29 cellular contexts compared by ENCODE assay signal in the genomic region with DNA sequence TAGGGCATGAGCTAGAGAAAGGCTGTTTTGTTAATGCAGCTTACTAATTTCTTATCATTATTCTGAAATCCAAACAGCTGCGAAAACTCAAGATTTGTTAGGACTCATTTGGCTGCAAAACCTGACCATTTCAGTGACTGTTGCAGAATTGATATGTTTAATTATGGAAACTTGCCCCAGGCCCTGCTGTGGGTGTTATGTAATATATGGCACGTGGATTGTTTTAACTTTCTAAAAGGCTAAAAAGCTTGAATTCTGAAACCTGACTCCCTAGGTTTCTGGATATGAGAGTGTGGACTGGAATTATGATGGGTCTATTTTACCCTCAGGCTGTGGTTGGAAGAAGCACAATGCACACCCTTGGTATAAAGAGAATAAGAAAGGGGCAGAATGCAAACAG. TPM values are rescaled to one million over a fixed set of nuclear protein-coding genes. Genes with fewer than 3 reads are reported as not detected.
DNase-seq lines count a peak whose midpoint lies in the region; ATAC-seq and TF ChIP-seq lines count a peak whose summit lies in the region.
"Had no signal": no experiment of that assay in that cellular context is flagged by ENCODE, and none has a peak within 500 bp of the region (broad histone marks: within the 10 kb centered on the region; RNA-seq: fewer than 3 reads in every experiment).

No MANE protein-coding gene starts in this region.

- H4K8ac ChIP-seq in IMR-90 (ENCODE audit: low read depth in 2 of 2, low read length in 2 of 2) (no peak overlapping the region), H9 (replicated peaks; ENCODE audit: insufficient read length, low read depth, low read length) (no peak overlapping the region)

- H3K4me1 ChIP-seq in BLaER1: peaks cover 32% of the 10 kb centered on the region
- H3K4me1 ChIP-seq in IMR-90 (ENCODE audit: control insufficient read depth, insufficient read depth, low read length): peaks cover 9% of the 10 kb centered on the region; the same call in 1 of the 2 replicates
- peaks cover 25% of the 10 kb centered on the region for H3K4me1 ChIP-seq in PC-9 (replicated peaks; ENCODE audit: insufficient read depth)
- H3K4me1 ChIP-seq in H9 (ENCODE audit: insufficient read depth, low read length): no peaks in the 10 kb centered on the region
- peaks cover 0 to 6% (median 0%) of the 10 kb centered on the region in 4 donors for H3K4me1 ChIP-seq in sigmoid colon
- H3K4me1 ChIP-seq: ascending aorta, BE2C had no signal

- TF ChIP-seq POLR2A in IMR-90 (IDR thresholded peaks at IDR 0.05; ENCODE audit: low read depth, low read length) (no peak), sigmoid colon (IDR thresholded peaks at IDR 0.05) (no peak)

- intact Hi-C loops in IMR-90 (cut with micrococcal nuclease): loop anchor here (1.0 kb wide), 1 partner anchor 167 kb away; no protein-coding TSS in a partner anchor
- intact Hi-C loops in PC-9 (cut with micrococcal nuclease; ENCODE audit: unreplicated experiment): no loop called here
- intact Hi-C loops in sigmoid colon (cut with DNase I): no loop called here

- H2BK20ac ChIP-seq in IMR-90 (ENCODE audit: low read depth, low read length) (no peak overlapping the region), H9 (ENCODE audit: low read depth, low read length, poor library complexity, severe bottlenecking) (no peak overlapping the region)

- no peaks in the 10 kb centered on the region for H3K9me3 Mint-ChIP-seq in H9
- H3K9me3 Mint-ChIP-seq: activated naive CD8-positive, alpha-beta T cell treated with anti-CD3 and anti-CD28 coated beads, Interleukin-2, amount 10 ng/mL, durations not matched to agents 7 days and 5 days; effector memory CD8-positive, alpha-beta T cell; stimulated activated naive CD8-positive, alpha-beta T cell treated with anti-CD3 and anti-CD28 coated beads, Interleukin-15, Interleukin-2, amounts not matched to agents 100 ng/mL and 50 ng/mL, for 24 hours; WTC11 had no signal

- BruUV-seq in IMR-90 (replicated peaks; lab: Mats Ljungman, UMichigan) (no TSS peak), PC-9 (replicated peaks; lab: Mats Ljungman, UMichigan) (no TSS peak)

- in situ Hi-C loops in IMR-90 (cut with MboI; ENCODE audit: low sequenced_read_pairs): no loop called here

- H4K91ac ChIP-seq in IMR-90 (ENCODE audit: insufficient read depth, low read depth, low read length) (no peak overlapping the region), H9 (ENCODE audit: insufficient read length, low read depth, low read length) (no peak overlapping the region)

- no peak overlapping the region for H3K56ac ChIP-seq in IMR-90 (ENCODE audit: extremely low read depth, insufficient read depth, low read length)
- H3K56ac ChIP-seq in H9 (ENCODE audit: insufficient read length, low read depth, low read length): no peak overlapping the region

- H2BK5ac ChIP-seq in IMR-90 (ENCODE audit: low read depth, low read length, poor library complexity, severe bottlenecking) (no peak overlapping the region), H9 (ENCODE audit: insufficient read length, low read length) (no peak overlapping the region)

- H3K36me3 ChIP-seq in BLaER1 (no peaks in the 10 kb centered on the region), IMR-90 (ENCODE audit: control insufficient read depth, insufficient read depth, low read length) (no peaks in the 10 kb centered on the region), PC-9 (ENCODE audit: low read depth) (no peaks in the 10 kb centered on the region), sigmoid colon (no peaks in the 10 kb centered on the region)
- H3K36me3 ChIP-seq: ascending aorta, BE2C, left lung had no signal

- H3K18ac ChIP-seq in IMR-90 (ENCODE audit: low read depth, low read length): no peak overlapping the region
- no peak overlapping the region for H3K18ac ChIP-seq in H9 (ENCODE audit: insufficient read length, low read depth, low read length)

- no peaks in the 10 kb centered on the region; the same call in 1 of the 2 replicates for H3F3A ChIP-seq in PC-9 (ENCODE audit: insufficient read depth, low read depth)

- H3K9ac ChIP-seq in BLaER1 (no peak overlapping the region), IMR-90 (ENCODE audit: low read depth, low read length) (no peak overlapping the region), H9 (ENCODE audit: extremely low read depth, insufficient read length, low read length) (no peak overlapping the region)

- H3K27ac ChIP-seq in BLaER1: no peak overlapping the region
- H3K27ac ChIP-seq in IMR-90 (ENCODE audit: insufficient read depth, low read length): no peak overlapping the region
- H3K27ac ChIP-seq in PC-9: no peak overlapping the region
- H3K27ac ChIP-seq in H9 (ENCODE audit: insufficient read length, low read depth, low read length): no peak overlapping the region
- H3K27ac ChIP-seq in sigmoid colon: no peak overlapping the region
- H3K27ac ChIP-seq: ascending aorta, HL-60, left lung, testis had no signal

- no peaks in the 10 kb centered on the region for H3K9me2 ChIP-seq in PC-9 (ENCODE audit: insufficient read depth)

- no peaks in the 10 kb centered on the region for H3K79me2 ChIP-seq in PC-9 (ENCODE audit: low read depth)
- no peaks in the 10 kb centered on the region for H3K79me2 ChIP-seq in H9 (ENCODE audit: insufficient read depth, low read length)

- H2AK9ac ChIP-seq in IMR-90 (replicated peaks; ENCODE audit: low read depth, low read length, poor library complexity): no peak overlapping the region

- H3K27me3 ChIP-seq in BLaER1 (no peaks in the 10 kb centered on the region), IMR-90 (ENCODE audit: control insufficient read depth, insufficient read depth, low read length) (peaks cover 17% of the 10 kb centered on the region), PC-9 (ENCODE audit: insufficient read depth, low read depth) (no peaks in the 10 kb centered on the region), H9 (ENCODE audit: insufficient read depth, low read length) (peaks cover 2% of the 10 kb centered on the region; the same call in 1 of the 2 replicates), sigmoid colon (no peaks in the 10 kb centered on the region)
- H3K27me3 ChIP-seq: ascending aorta, testis had no signal

- H3K9me1 ChIP-seq in IMR-90 (ENCODE audit: insufficient read depth, low read length): no peaks in the 10 kb centered on the region

- no peak overlapping the region for H2AFZ ChIP-seq in IMR-90 (replicated peaks; ENCODE audit: low read length, poor library complexity)
- no peak overlapping the region for H2AFZ ChIP-seq in PC-9
- no peak overlapping the region for H2AFZ ChIP-seq in H9 (ENCODE audit: low read length)

- H2BK15ac ChIP-seq in IMR-90 (ENCODE audit: low read depth, low read length) (no peak overlapping the region), H9 (ENCODE audit: low read depth, low read length) (no peak overlapping the region)

- peaks cover 49% of the 10 kb centered on the region for H3K27me3 Mint-ChIP-seq in H9 (ENCODE audit: low read depth)

- ATAC-seq in IMR-90 (ENCODE audit: low read depth): no peak

- peaks cover 4% of the 10 kb centered on the region for H3K23me2 ChIP-seq in H9 (ENCODE audit: insufficient read length, low read depth, low read length, poor library complexity, severe bottlenecking)

- no peak overlapping the region for H3K27ac Mint-ChIP-seq in H9
- H3K27ac Mint-ChIP-seq: activated naive CD8-positive, alpha-beta T cell treated with anti-CD3 and anti-CD28 coated beads, Interleukin-2, amount 10 ng/mL, durations not matched to agents 7 days and 5 days; effector memory CD8-positive, alpha-beta T cell; WTC11 had no signal

- no peak overlapping the region for H3K4me3 ChIP-seq in BLaER1
- H3K4me3 ChIP-seq in IMR-90 (ENCODE audit: insufficient read depth, low read depth, low read length): no peak overlapping the region
- no peak overlapping the region for H3K4me3 ChIP-seq in PC-9
- no peak overlapping the region for H3K4me3 ChIP-seq in fibroblast of the aortic adventitia (ENCODE audit: low read depth, low read length)
- no peak overlapping the region for H3K4me3 ChIP-seq in sigmoid colon
- H3K4me3 ChIP-seq: ascending aorta, left lung, testis had no signal

- no peak overlapping the region for H4K5ac ChIP-seq in IMR-90 (ENCODE audit: low read depth, low read length)
- H4K5ac ChIP-seq in H9 (ENCODE audit: insufficient read length, low read depth, low read length): no peak overlapping the region

- DNase-seq in IMR-90: peak; percentile 33
- DNase-seq in PC-9: no peak
- DNase-seq in fibroblast of the aortic adventitia (ENCODE audit: low read depth): peak; percentile 75
- DNase-seq in H9: no peak
- no peak for DNase-seq in sigmoid colon
- DNase-seq in HT-29 (ENCODE audit: low spot score): no peak
- DNase-seq: activated gamma-delta T cell treated with Interleukin-2 at 50 U/mL for 16 hours; activated naive CD8-positive, alpha-beta T cell treated with anti-CD3 and anti-CD28 coated beads, Interleukin-2, amount 10 ng/mL, durations not matched to agents 7 days and 5 days; BE2C; cortex of kidney; effector memory CD8-positive, alpha-beta T cell; foreskin fibroblast; head of caudate nucleus; left lung; NCI-H1694 treated with DMSO at 0.1 percent for 48 hours; NCI-H2171; NCI-H510A; right cardiac atrium; testis had no signal

- TF ChIP-seq RAD21 in IMR-90 (IDR thresholded peaks at IDR 0.05; ENCODE audit: low read length): no peak

- no peaks in the 10 kb centered on the region for H3K9me3 ChIP-seq in BLaER1
- no peaks in the 10 kb centered on the region for H3K9me3 ChIP-seq in IMR-90 (ENCODE audit: control insufficient read depth, insufficient read depth, low read length)
- H3K9me3 ChIP-seq in PC-9 (ENCODE audit: insufficient read depth, low read depth): no peaks in the 10 kb centered on the region
- no peaks in the 10 kb centered on the region for H3K9me3 ChIP-seq in H9 (ENCODE audit: control insufficient read depth, low read depth, low read length)
- H3K9me3 ChIP-seq in sigmoid colon: no peaks in the 10 kb centered on the region
- H3K9me3 ChIP-seq: ascending aorta, BE2C, left lung, testis had no signal

- H3K36me3 Mint-ChIP-seq in H9 (ENCODE audit: insufficient read depth in 1 of 3, low read depth in 3 of 3): no peaks in the 10 kb centered on the region
- H3K36me3 Mint-ChIP-seq: activated naive CD8-positive, alpha-beta T cell treated with anti-CD3 and anti-CD28 coated beads, Interleukin-2, amount 10 ng/mL, durations not matched to agents 7 days and 5 days; WTC11 had no signal

- H3K79me1 ChIP-seq in IMR-90 (ENCODE audit: low read depth in 1 of 2, low read length in 2 of 2) (no peaks in the 10 kb centered on the region), H9 (ENCODE audit: insufficient read depth, low read depth, low read length, poor library complexity, severe bottlenecking) (no peaks in the 10 kb centered on the region)

- WGBS in IMR-90 (ENCODE audit: extremely low coverage in 2 of 2, insufficient read length in 1 of 2), 2 experiments: 20% methylated on average over 1 of the region's 2 CpGs; no CpG with 5 or more reads in 1 of the 2 experiments
- WGBS in H9 (ENCODE audit: extremely low coverage, insufficient read length, low lambda C conversion rate): no CpG with 5 or more reads among the region's 2 CpGs
- WGBS in sigmoid colon, 2 donors: 69 to 84% methylated on average over 2 of the region's 2 CpGs

- dilution Hi-C loops in IMR-90 (cut with HindIII; ENCODE audit: low sequenced_read_pairs, unreplicated experiment): no loop called here

- peaks cover 9 to 10% of the 10 kb centered on the region in 2 experiments for H3K4me1 Mint-ChIP-seq in H9

- H2BK120ac ChIP-seq in IMR-90 (ENCODE audit: low read depth, low read length) (no peak overlapping the region), H9 (ENCODE audit: low read depth, low read length, poor library complexity, severe bottlenecking) (no peak overlapping the region)

- H3K23ac ChIP-seq in IMR-90 (ENCODE audit: low read depth, low read length): no peak overlapping the region
- no peak overlapping the region for H3K23ac ChIP-seq in H9 (ENCODE audit: insufficient read length, low read depth, low read length)

- H3K4me3 Mint-ChIP-seq in H9: no peak overlapping the region
- H3K4me3 Mint-ChIP-seq: activated naive CD8-positive, alpha-beta T cell treated with anti-CD3 and anti-CD28 coated beads, Interleukin-2, amount 10 ng/mL, durations not matched to agents 7 days and 5 days; effector memory CD8-positive, alpha-beta T cell; stimulated activated naive CD8-positive, alpha-beta T cell treated with anti-CD3 and anti-CD28 coated beads, Interleukin-15, Interleukin-2, amounts not matched to agents 100 ng/mL and 50 ng/mL, for 24 hours; WTC11 had no signal

- H3K4ac ChIP-seq in IMR-90 (ENCODE audit: low read depth, low read length): no peak overlapping the region
- H3K4ac ChIP-seq in H9 (ENCODE audit: low read depth, low read length): no peak overlapping the region

- H3K4me2 ChIP-seq in BLaER1: peak overlapping the region; percentile 58
- H3K4me2 ChIP-seq in IMR-90 (ENCODE audit: low read depth, low read length): no peak overlapping the region
- H3K4me2 ChIP-seq in PC-9: 0 out of 2 replicates have a peak overlapping the region, but pooled peaks have one; percentile 1
- no peak overlapping the region for H3K4me2 ChIP-seq in H9 (ENCODE audit: insufficient read depth, insufficient read length, low read length)

- H3T11ph ChIP-seq in H9 (ENCODE audit: low read length): no peak overlapping the region

- no peak overlapping the region for H2BK12ac ChIP-seq in H9 (ENCODE audit: insufficient read length, low read depth, low read length)

- H3K14ac ChIP-seq in IMR-90 (replicated peaks; ENCODE audit: low read depth, low read length) (no peak overlapping the region), H9 (ENCODE audit: insufficient read depth, low read length) (no peak overlapping the region)

- no peak overlapping the region for H2AK5ac ChIP-seq in IMR-90 (ENCODE audit: low read depth, low read length)
- no peak overlapping the region for H2AK5ac ChIP-seq in H9 (ENCODE audit: insufficient read length, low read length)

- H4K20me1 ChIP-seq in BLaER1: peaks cover 11% of the 10 kb centered on the region; the same call in 1 of the 2 replicates
- H4K20me1 ChIP-seq in IMR-90 (ENCODE audit: insufficient read depth, low read length): no peaks in the 10 kb centered on the region
- H4K20me1 ChIP-seq in PC-9 (ENCODE audit: insufficient read depth): no peaks in the 10 kb centered on the region
- no peaks in the 10 kb centered on the region for H4K20me1 ChIP-seq in H9 (ENCODE audit: control insufficient read depth, insufficient read depth, insufficient read length)

- CTCF ChIA-PET in IMR-90 (lab: Yijun Ruan, JAX): interaction anchor here (0.8 to 1.9 kb wide), 5 partner anchors 9 to 283 kb away, joined by 3 to 8 read pairs (median 3); no protein-coding TSS in a partner anchor
- CTCF ChIA-PET in PC-9 (lab: Charles Lee): interaction anchor here (0.6 to 0.7 kb wide), 2 partner anchors 245 to 318 kb away, joined by 4 to 5 read pairs; no protein-coding TSS in a partner anchor

- POLR2A ChIA-PET in IMR-90 (lab: Charles Lee; ENCODE audit: unreplicated experiment): no interaction called here
- POLR2A ChIA-PET in PC-9 (lab: Charles Lee; ENCODE audit: unreplicated experiment): interaction anchor here (0.8 kb wide), 1 partner anchor 331 kb away, joined by 3 read pairs; no protein-coding TSS in a partner anchor

- no peak for TF ChIP-seq EP300 in sigmoid colon (IDR thresholded peaks at IDR 0.05)

- TF ChIP-seq CTCF in IMR-90 (conservative IDR thresholded peaks at IDR 0.05; ENCODE audit: low read depth, low read length): no peak
- TF ChIP-seq CTCF in PC-9 (conservative IDR thresholded peaks at IDR 0.05): no peak
- TF ChIP-seq CTCF in fibroblast of the aortic adventitia (IDR thresholded peaks at IDR 0.05; ENCODE audit: insufficient read depth, low read length): no peak
- TF ChIP-seq CTCF in H9 (conservative IDR thresholded peaks at IDR 0.05): no peak
- TF ChIP-seq CTCF in sigmoid colon (IDR thresholded peaks at IDR 0.05): no peak

RNA-seq across cellular contexts. Expression of gene IL9, which starts 4.4 kb away (rescaled TPM):
- total RNA-seq in IMR-90 (2012; rRNA removed) (not detected in 2 replicates), PC-9 (2021) (not detected in 2 replicates), fibroblast of the aortic adventitia (ENCODE audit: low replicate concordance) (not detected in 2 replicates), H9 (2021) (not detected in 2 replicates), sigmoid colon (not detected)
- polyA plus RNA-seq in IMR-90 (2012; rRNA removed) (not detected in 2 replicates), sigmoid colon (not detected)
- not detected in 2 replicates for polyA plus RNA-seq in IMR-90 (2012; cell fraction: cytosol; rRNA removed)
- not detected in 2 replicates for polyA plus RNA-seq in IMR-90 (2012; cell fraction: nucleus; rRNA removed; ENCODE audit: low replicate concordance)
- not detected in 2 replicates for total RNA-seq in HT-29 (2014; rRNA removed; shearing (Covaris generic))
- total RNA-seq: activated naive CD8-positive, alpha-beta T cell treated with anti-CD3 and anti-CD28 coated beads, Interleukin-2, amount 10 ng/mL, durations not matched to agents 7 days and 5 days; ascending aorta; cardiac septum; epithelial cell of proximal tubule; H7; left lung; posterior vena cava; right cardiac atrium; testis; urinary bladder; WTC11 had no signal
- polyA plus RNA-seq: right cardiac atrium, urinary bladder had no signal

RNA-seq across cellular contexts. Expression of gene SLC25A48, which starts 56.8 kb away (rescaled TPM):
- total RNA-seq in IMR-90 (2012; rRNA removed) (not detected in 2 replicates), PC-9 (2021) (not detected in 2 replicates), fibroblast of the aortic adventitia (ENCODE audit: low replicate concordance) (not detected in 2 replicates), H9 (2021) (0.46 and 0.66 TPM in 2 replicates), sigmoid colon (not detected)
- polyA plus RNA-seq in IMR-90 (2012; rRNA removed) (not detected in 2 replicates), sigmoid colon (1 to 10 TPM; 1.6 to 7.2 (median 1.9) TPM)
- polyA plus RNA-seq in IMR-90 (2012; cell fraction: cytosol; rRNA removed): not detected in 2 replicates
- polyA plus RNA-seq in IMR-90 (2012; cell fraction: nucleus; rRNA removed; ENCODE audit: low replicate concordance): not detected in 2 replicates
- not detected in 2 replicates for total RNA-seq in HT-29 (2014; rRNA removed; shearing (Covaris generic))
- total RNA-seq: activated naive CD8-positive, alpha-beta T cell treated with anti-CD3 and anti-CD28 coated beads, Interleukin-2, amount 10 ng/mL, durations not matched to agents 7 days and 5 days; ascending aorta; cardiac septum; epithelial cell of proximal tubule; right cardiac atrium had no signal

Comparison
In these comparisons a context has a peak if more than half of its experiments do, and no peak if none do; other contexts are left out.
1. H3K4me2 ChIP-seq: peak in BLaER1 (single experiment) and PC-9 (single experiment); none in IMR-90 (single experiment) and H9 (single experiment).
2. DNase-seq: peak in IMR-90 (single experiment) and fibroblast of the aortic adventitia (single experiment); none in PC-9 (0 of 2), H9 (single experiment), sigmoid colon (single experiment) and HT-29 (single experiment).